ENCODE assay signal across 8 cellular contexts in genomic region chr4:121192500-121192899, GRCh38. TPM values are rescaled to one million over a fixed set of nuclear protein-coding genes. Genes with fewer than 3 reads are reported as not detected.
A peak's percentile ranks its signal among the peaks of the same experiment; 100 is the strongest.
DNase-seq lines count a peak whose midpoint lies in the region; ATAC-seq, FAIRE-seq and TF ChIP-seq lines count a peak whose summit lies in the region.

No MANE protein-coding gene starts in this region.

- H3K4me1 Mint-ChIP-seq in neural crest cell = peaks cover 3% of the 10 kb centered on the region

- H3F3A ChIP-seq in SK-N-SH (replicated peaks; ENCODE audit: insufficient read depth) = no peaks in the 10 kb centered on the region

- no peak for TF ChIP-seq EP300 in Ishikawa (IDR thresholded peaks at IDR 0.05; ENCODE audit: borderline replicate concordance)
- no peak for TF ChIP-seq EP300 in SK-N-SH (IDR thresholded peaks at IDR 0.05; ENCODE audit: borderline replicate concordance in 1 of 2, low read depth in 1 of 2, low read length in 1 of 2)

- H2AFZ ChIP-seq in DND-41 (ENCODE audit: low read depth, low read length) (no peak overlapping the region), SK-N-SH (ENCODE audit: low read depth) (no peak overlapping the region)

- H3K27me3 ChIP-seq in DND-41 (ENCODE audit: insufficient read depth, low read length, poor library complexity) (no peaks in the 10 kb centered on the region), SK-N-SH (ENCODE audit: insufficient read depth) (peaks cover 7% of the 10 kb centered on the region; the same call in 1 of the 2 replicates)

- peaks cover 23% of the 10 kb centered on the region for H3K27me3 Mint-ChIP-seq in neural crest cell (ENCODE audit: low read depth)

- 16% methylated on average over 6 of the region's 6 CpGs for WGBS in SK-N-SH (ENCODE audit: low lambda C conversion rate)

- H3K9me2 ChIP-seq in SK-N-SH = no peaks in the 10 kb centered on the region

- no peak for ATAC-seq in DND-41 (ENCODE audit: insufficient read depth, low read depth)
- ATAC-seq in GM18505 (IDR thresholded peaks at IDR 0.05; ENCODE audit: unreplicated experiment) = no peak
- ATAC-seq in HG02763 (IDR thresholded peaks at IDR 0.05; ENCODE audit: unreplicated experiment) = no peak

- H3K4me2 ChIP-seq in DND-41 (ENCODE audit: insufficient read depth, low read length) = peak overlapping the region; percentile 17; the same call in 1 of the 2 replicates
- H3K4me2 ChIP-seq in SK-N-SH = no peak overlapping the region

- CTCF ChIA-PET in SK-N-SH (lab: Yijun Ruan, JAX) = interaction anchor here (0.5 to 1.9 kb wide), 51 partner anchors 9 to 1577 kb away, joined by 3 to 45 read pairs (median 4); partner anchors contain the start of gene TNIP3

- TF ChIP-seq CTCF in 22Rv1 (IDR thresholded peaks at IDR 0.05) (peak; percentile 90), DND-41 (IDR thresholded peaks at IDR 0.05; ENCODE audit: borderline replicate concordance, extremely low read depth, low read length, poor library complexity, severe bottlenecking) (peak; percentile 87), SK-N-SH (IDR thresholded peaks at IDR 0.05) (peak; percentile 89), neural crest cell (conservative IDR thresholded peaks at IDR 0.05) (peak; percentile 84)

- H3K27ac Mint-ChIP-seq in neural crest cell (ENCODE audit: unreplicated experiment) = no peak overlapping the region

- no peak overlapping the region for H3K27ac ChIP-seq in 22Rv1
- H3K27ac ChIP-seq in DND-41 (ENCODE audit: low read length) = peak overlapping the region; percentile 42
- H3K27ac ChIP-seq in SK-N-SH (ENCODE audit: low read depth in 2 of 2, low read length in 1 of 2) = no peak overlapping the region

- H3K36me3 ChIP-seq in DND-41 (ENCODE audit: insufficient read depth, low read length) (no peaks in the 10 kb centered on the region), SK-N-SH (replicated peaks in 1 of 2; ENCODE audit: control insufficient read depth in 1 of 2, insufficient read depth in 2 of 2, low read length in 1 of 2) (no peaks in the 10 kb centered on the region)

- H3K9me3 ChIP-seq in DND-41 (ENCODE audit: insufficient read depth, low read length, severe bottlenecking) = no peaks in the 10 kb centered on the region
- H3K9me3 ChIP-seq in SK-N-SH = no peaks in the 10 kb centered on the region

- peak; percentile 88 for FAIRE-seq in endometrium (lab: Jason Lieb, UNC)

- H3K36me3 Mint-ChIP-seq in neural crest cell (ENCODE audit: low read depth) = no peaks in the 10 kb centered on the region

- H3K79me2 ChIP-seq in DND-41 (ENCODE audit: insufficient read depth, low read length) = no peaks in the 10 kb centered on the region
- no peaks in the 10 kb centered on the region for H3K79me2 ChIP-seq in SK-N-SH (ENCODE audit: insufficient read depth)

- no peak overlapping the region for H3K9ac ChIP-seq in DND-41 (ENCODE audit: low read depth, low read length)
- H3K9ac ChIP-seq in SK-N-SH = no peak overlapping the region

- H3K4me3 ChIP-seq in DND-41 (ENCODE audit: low read depth in 1 of 2, low read length in 2 of 2) (no peak overlapping the region), SK-N-SH (ENCODE audit: low read depth in 2 of 2, low read length in 1 of 2) (no peak overlapping the region)

- peak; percentile 43 for DNase-seq in DND-41
- peak; percentile 15 for DNase-seq in SK-N-SH
- DNase-seq in neural crest cell (ENCODE audit: low read depth, low spot score) = peak; percentile 5

- TF ChIP-seq POLR2A in GM18505 (IDR thresholded peaks at IDR 0.05; ENCODE audit: borderline replicate concordance, extremely low read depth, insufficient read depth, insufficient read length) = no peak

- POLR2A ChIA-PET in SK-N-SH (lab: Yijun Ruan, JAX) = interaction anchor here (0.7 kb wide), 1 partner anchor 56 kb away, joined by 4 read pairs; no protein-coding TSS in a partner anchor

- TF ChIP-seq RAD21 in Ishikawa (IDR thresholded peaks at IDR 0.05; ENCODE audit: low read depth) (peak; percentile 78), SK-N-SH (IDR thresholded peaks at IDR 0.05; ENCODE audit: low read length) (peak; percentile 83)

- H4K20me1 ChIP-seq in DND-41 (ENCODE audit: insufficient read depth, low read length) (no peaks in the 10 kb centered on the region), SK-N-SH (ENCODE audit: insufficient read depth) (no peaks in the 10 kb centered on the region)

- no peak overlapping the region for H3K4me3 Mint-ChIP-seq in neural crest cell

- no peaks in the 10 kb centered on the region for H3K9me3 Mint-ChIP-seq in neural crest cell

- peaks cover 48% of the 10 kb centered on the region for H3K4me1 ChIP-seq in DND-41 (ENCODE audit: insufficient read depth, low read length)
- no peaks in the 10 kb centered on the region for H3K4me1 ChIP-seq in SK-N-SH (ENCODE audit: control insufficient read depth in 1 of 2, insufficient read depth in 2 of 2, low read depth in 1 of 2, low read length in 1 of 2)

TF ChIP-seq in Ishikawa, 13 proteins besides CTCF, POLR2A, EP300 and RAD21:
- TF ChIP-seq REST (IDR thresholded peaks at IDR 0.05; ENCODE audit: low read depth) (no peak), CREB1 (IDR thresholded peaks at IDR 0.05; ENCODE audit: low read depth) (no peak), EGR1 (IDR thresholded peaks at IDR 0.05) (no peak), CEBPB (IDR thresholded peaks at IDR 0.05) (no peak), NFIC (IDR thresholded peaks at IDR 0.05) (no peak), MAX (IDR thresholded peaks at IDR 0.05) (no peak), FOXM1 (IDR thresholded peaks at IDR 0.05; ENCODE audit: borderline replicate concordance, low read depth) (no peak)
TF ChIP-seq in Ishikawa: peak in this region for 0.

TF ChIP-seq in SK-N-SH, 30 proteins besides CTCF, POLR2A, EP300 and RAD21:
- no peak for TF ChIP-seq NRF1 (IDR thresholded peaks at IDR 0.05; ENCODE audit: low read depth, low read length)
- TF ChIP-seq SMC3 (IDR thresholded peaks at IDR 0.05; ENCODE audit: low read depth, low read length) = peak; percentile 52

RNA-seq across cellular contexts. Expression of gene TNIP3, which starts 28.4 kb away (rescaled TPM):
- 0.15 and 0.28 TPM in 2 replicates for polyA plus RNA-seq in SK-N-SH (2012; rRNA removed)
- 0.14 and 0.15 TPM in 2 replicates for polyA plus RNA-seq in SK-N-SH (2012; cell fraction: cytosol; rRNA removed)
- not detected in 2 replicates for polyA plus RNA-seq in SK-N-SH (2012; cell fraction: nucleus; rRNA removed)
- not detected in 2 replicates for total RNA-seq in neural crest cell
